ENCODE assay signal across 13 cellular contexts in the genomic region with DNA sequence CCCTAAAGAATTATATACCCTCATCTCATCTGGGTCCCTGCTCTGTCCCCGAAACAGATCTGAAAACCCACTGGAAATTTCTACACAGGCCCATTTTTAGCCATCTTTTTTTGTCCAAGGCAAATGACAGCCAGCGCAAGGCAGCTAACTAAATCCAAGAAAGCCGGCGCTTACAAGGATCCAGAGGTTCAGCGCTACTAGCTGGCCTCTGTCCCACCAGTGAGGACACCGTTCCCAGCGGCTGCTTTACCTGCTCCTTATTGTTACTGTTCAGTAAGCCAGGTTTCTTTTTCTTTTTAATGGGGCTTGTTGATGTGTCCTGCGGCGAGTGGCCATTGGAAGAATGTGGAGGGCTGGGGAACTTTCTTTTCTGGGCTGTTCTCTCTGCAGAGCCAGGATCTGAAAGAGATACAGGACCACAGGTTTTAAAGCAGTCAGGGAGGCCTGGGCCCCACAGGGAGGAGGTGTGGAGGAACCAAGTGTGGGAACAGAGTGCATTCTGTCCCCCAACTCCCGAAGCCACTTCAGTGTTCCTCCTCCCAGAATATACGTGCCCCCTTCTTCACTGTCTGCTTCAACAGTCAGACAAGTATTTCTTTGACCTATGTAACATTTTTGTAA. TPM values are rescaled to one million over a fixed set of nuclear protein-coding genes. Genes with fewer than 3 reads are reported as not detected.
DNase-seq lines count a peak whose midpoint lies in the region; ATAC-seq and TF ChIP-seq lines count a peak whose summit lies in the region.
"Had no signal": no experiment of that assay in that cellular context is flagged by ENCODE, and none has a peak within 500 bp of the region (broad histone marks: within the 10 kb centered on the region; RNA-seq: fewer than 3 reads in every experiment).

No MANE protein-coding gene starts in this region.

- H3K27ac ChIP-seq in RWPE1 (peak overlapping the region; percentile 100), coronary artery (peak overlapping the region; percentile 52 to 74), temporal lobe (ENCODE audit: low read depth, low read length) (peak overlapping the region; percentile 44)

- H3K9me3 Mint-ChIP-seq in mesothelial cell of epicardium, result no peaks in the 10 kb centered on the region
- H3K9me3 Mint-ChIP-seq: CD8-positive, alpha-beta memory T cell; immature natural killer cell; neural crest cell; stimulated activated memory B cell treated with anti-CD40 and anti-IgM and Interleukin-4, amounts not matched to agents 10 μg/mL and 1 μg/mL and 100 μg/mL, for 72 hours had no signal

- ATAC-seq in HG03442 (IDR thresholded peaks at IDR 0.05; ENCODE audit: unreplicated experiment), result no peak
- ATAC-seq in HG03108 (IDR thresholded peaks at IDR 0.05; ENCODE audit: unreplicated experiment), result no peak
- ATAC-seq: stimulated activated memory B cell treated with anti-CD40 and anti-IgM and Interleukin-4, amounts not matched to agents 10 μg/mL and 1 μg/mL and 100 μg/mL, for 72 hours had no signal

- no peak overlapping the region for H3K4me3 ChIP-seq in coronary artery

- peaks cover 15% of the 10 kb centered on the region for H3K4me1 Mint-ChIP-seq in mesothelial cell of epicardium

- peak overlapping the region; percentile 45 for H3K27ac Mint-ChIP-seq in mesothelial cell of epicardium
- H3K27ac Mint-ChIP-seq: stimulated activated memory B cell treated with anti-CD40 and anti-IgM and Interleukin-4, amounts not matched to agents 10 μg/mL and 1 μg/mL and 100 μg/mL, for 72 hours had no signal

- H3K27me3 Mint-ChIP-seq in mesothelial cell of epicardium (ENCODE audit: low read depth), result no peaks in the 10 kb centered on the region
- H3K27me3 Mint-ChIP-seq: CD8-positive, alpha-beta memory T cell; stimulated activated memory B cell treated with anti-CD40 and anti-IgM and Interleukin-4, amounts not matched to agents 10 μg/mL and 1 μg/mL and 100 μg/mL, for 72 hours had no signal

- POLR2A ChIA-PET in RWPE1 (lab: Yijun Ruan, JAX; ENCODE audit: low non-redundant PET), result no interaction called here

- CTCF ChIA-PET in RWPE1 (lab: Yijun Ruan, JAX), result interaction anchor here (0.7 to 1.7 kb wide), 2 partner anchors 74 to 423 kb away, joined by 3 to 10 read pairs; no protein-coding TSS in a partner anchor

- no peak for DNase-seq in RWPE1 (ENCODE audit: low spot score)
- DNase-seq in coronary artery (ENCODE audit: low spot score), result no peak
- no peak for DNase-seq in mesothelial cell of epicardium (ENCODE audit: low spot score in 2 of 2, unreplicated experiment in 2 of 2)
- DNase-seq in AG08396 (ENCODE audit: low spot score), result no peak
- DNase-seq: CD8-positive, alpha-beta memory T cell; immature natural killer cell; NCI-H1048; NCI-H510A had no signal

- H3K4me3 Mint-ChIP-seq in mesothelial cell of epicardium, result no peak overlapping the region
- H3K4me3 Mint-ChIP-seq: CD8-positive, alpha-beta memory T cell; immature natural killer cell; neural crest cell; stimulated activated memory B cell treated with anti-CD40 and anti-IgM and Interleukin-4, amounts not matched to agents 10 μg/mL and 1 μg/mL and 100 μg/mL, for 72 hours had no signal

- peaks cover 21% of the 10 kb centered on the region for H3K36me3 Mint-ChIP-seq in mesothelial cell of epicardium

- TF ChIP-seq CTCF in RWPE1 (conservative IDR thresholded peaks at IDR 0.05; ENCODE audit: low read depth), result no peak
- no peak for TF ChIP-seq CTCF in coronary artery (IDR thresholded peaks at IDR 0.05)
- no peak for TF ChIP-seq CTCF in mesothelial cell of epicardium (IDR thresholded peaks at IDR 0.05; ENCODE audit: unreplicated experiment)

RNA-seq across cellular contexts. Expression of gene ZMYND8, which starts 46.6 kb away (rescaled TPM):
- total RNA-seq in mesothelial cell of epicardium (119 to 120 TPM (median 119 TPM) in 3 replicates), temporal lobe (32.2 TPM)

Comparison
In these comparisons a context has a peak if more than half of its experiments do, and no peak if none do; other contexts are left out.
1. H3K27ac ChIP-seq: peak in every context shown above with its lines; median percentile 100 in RWPE1; 63 in coronary artery; 44 in temporal lobe.